8 cellular contexts compared by ENCODE assay signal in the genomic region with DNA sequence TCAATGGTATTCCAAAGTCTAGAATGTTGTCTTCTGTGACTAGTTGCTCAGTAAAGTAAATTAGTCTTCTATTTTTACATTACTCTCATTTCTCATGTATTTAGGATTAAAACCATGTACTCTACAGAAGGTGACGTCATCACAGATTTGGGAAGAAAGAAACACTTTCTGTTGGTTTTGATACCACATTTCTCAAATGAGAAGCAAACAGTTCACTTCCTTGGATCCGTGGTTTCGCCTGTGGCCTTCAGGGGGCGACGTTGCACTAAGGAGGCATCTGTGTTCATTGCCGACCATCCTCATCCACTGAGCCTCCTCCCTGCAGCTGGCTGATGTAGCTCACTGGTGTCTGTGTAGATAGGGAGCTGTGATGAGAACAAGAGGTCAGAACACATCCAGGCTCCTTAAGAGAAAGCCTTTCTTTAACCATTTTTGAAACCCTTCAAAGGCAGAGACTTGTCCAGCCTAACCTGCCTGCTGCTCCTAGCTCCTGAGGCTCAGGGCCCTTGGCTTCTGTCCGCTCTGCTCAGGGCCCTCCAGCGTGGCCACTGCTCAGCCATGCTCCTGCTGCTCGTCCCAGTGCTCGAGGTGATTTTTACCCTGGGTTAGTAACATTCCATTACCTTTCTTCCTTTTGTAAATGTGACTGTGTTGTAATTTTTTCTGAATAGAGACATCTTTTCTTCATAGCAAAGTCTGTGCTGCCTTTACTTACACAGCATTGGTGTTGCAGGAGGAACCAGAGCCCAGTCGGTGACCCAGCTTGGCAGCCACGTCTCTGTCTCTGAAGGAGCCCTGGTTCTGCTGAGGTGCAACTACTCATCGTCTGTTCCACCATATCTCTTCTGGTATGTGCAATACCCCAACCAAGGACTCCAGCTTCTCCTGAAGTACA.
A peak's percentile ranks its signal among the peaks of the same experiment; 100 is the strongest.
DNase-seq lines count a peak whose midpoint lies in the region; ATAC-seq and TF ChIP-seq lines count a peak whose summit lies in the region.

No MANE protein-coding gene starts in this region.

- H3K36me3 Mint-ChIP-seq in activated CD4-positive, alpha-beta memory T cell treated with anti-CD3 and anti-CD28 coated beads for 36 hours: no peaks in the 10 kb centered on the region
- H3K36me3 Mint-ChIP-seq in HFFc6 (ENCODE audit: low read depth): no peaks in the 10 kb centered on the region

- peaks cover 25% of the 10 kb centered on the region for H3K4me1 Mint-ChIP-seq in activated CD4-positive, alpha-beta memory T cell treated with anti-CD3 and anti-CD28 coated beads for 36 hours (ENCODE audit: low read depth)
- no peaks in the 10 kb centered on the region for H3K4me1 Mint-ChIP-seq in HFFc6 (ENCODE audit: low read depth)

- peak overlapping the region; percentile 80 for H3K4me3 Mint-ChIP-seq in activated CD4-positive, alpha-beta memory T cell treated with anti-CD3 and anti-CD28 coated beads for 36 hours
- H3K4me3 Mint-ChIP-seq in HFFc6: no peak overlapping the region

- peak; percentile 15 for DNase-seq in SHP77 (lab: John Stamatoyannopoulos, UW)
- no peak for DNase-seq in SHP77 treated with DMSO at 0.1 percent for 48 hours (lab: John Stamatoyannopoulos, UW)
- DNase-seq in activated CD4-positive, alpha-beta memory T cell treated with anti-CD3 and anti-CD28 coated beads for 36 hours: peak; percentile 73
- DNase-seq in stimulated activated CD8-positive, alpha-beta memory T cell treated with anti-CD3 and anti-CD28 coated beads, Interleukin-15, amount 100 ng/mL, for 48 hours (ENCODE audit: low read depth in 2 of 2): peak; percentile 19 to 26
- no peak for DNase-seq in left cardiac atrium
- no peak for DNase-seq in HFFc6
- DNase-seq in putamen (ENCODE audit: low spot score): no peak

- intact Hi-C loops in activated CD4-positive, alpha-beta memory T cell treated with anti-CD3 and anti-CD28 coated beads for 36 hours (cut with micrococcal nuclease): loop anchor here (2.0 kb wide), 1 partner anchor 19 kb away; no protein-coding TSS in a partner anchor
- intact Hi-C loops in left cardiac atrium (cut with DNase I): no loop called here

- no peaks in the 10 kb centered on the region for H3K27me3 Mint-ChIP-seq in activated CD4-positive, alpha-beta memory T cell treated with anti-CD3 and anti-CD28 coated beads for 36 hours
- no peaks in the 10 kb centered on the region for H3K27me3 Mint-ChIP-seq in HFFc6 (ENCODE audit: insufficient read depth)

- peak; percentile 22 for ATAC-seq in esophagus mucosa
- ATAC-seq in left cardiac atrium: no peak

- peak overlapping the region; percentile 89 for H3K27ac Mint-ChIP-seq in activated CD4-positive, alpha-beta memory T cell treated with anti-CD3 and anti-CD28 coated beads for 36 hours
- H3K27ac Mint-ChIP-seq in HFFc6: no peak overlapping the region

- TF ChIP-seq CTCF in HFFc6 (IDR thresholded peaks at IDR 0.05): no peak

- POLR2A ChIA-PET in activated CD4-positive, alpha-beta memory T cell treated with anti-CD3 and anti-CD28 coated beads for 36 hours (lab: Charles Lee): no interaction called here

- no peaks in the 10 kb centered on the region for H3K9me3 Mint-ChIP-seq in activated CD4-positive, alpha-beta memory T cell treated with anti-CD3 and anti-CD28 coated beads for 36 hours
- H3K9me3 Mint-ChIP-seq in HFFc6: peaks cover 28% of the 10 kb centered on the region

- CTCF ChIA-PET in activated CD4-positive, alpha-beta memory T cell treated with anti-CD3 and anti-CD28 coated beads for 36 hours (lab: Charles Lee): interaction anchor here (1.0 to 2.2 kb wide), 7 partner anchors 11 to 676 kb away, joined by 3 to 13 read pairs (median 5); no protein-coding TSS in a partner anchor

Comparison
In these comparisons a context has a peak if more than half of its experiments do, and no peak if none do; other contexts are left out.
1. DNase-seq: peak in SHP77 (2 of 2), activated CD4-positive, alpha-beta memory T cell treated with anti-CD3 and anti-CD28 coated beads for 36 hours (single experiment) and stimulated activated CD8-positive, alpha-beta memory T cell treated with anti-CD3 and anti-CD28 coated beads, Interleukin-15, amount 100 ng/mL, for 48 hours (2 of 2); none in SHP77 treated with DMSO at 0.1 percent for 48 hours (single experiment), left cardiac atrium (single experiment), HFFc6 (single experiment) and putamen (single experiment).